ENCODE assay signal across 11 cellular contexts in the genomic region with DNA sequence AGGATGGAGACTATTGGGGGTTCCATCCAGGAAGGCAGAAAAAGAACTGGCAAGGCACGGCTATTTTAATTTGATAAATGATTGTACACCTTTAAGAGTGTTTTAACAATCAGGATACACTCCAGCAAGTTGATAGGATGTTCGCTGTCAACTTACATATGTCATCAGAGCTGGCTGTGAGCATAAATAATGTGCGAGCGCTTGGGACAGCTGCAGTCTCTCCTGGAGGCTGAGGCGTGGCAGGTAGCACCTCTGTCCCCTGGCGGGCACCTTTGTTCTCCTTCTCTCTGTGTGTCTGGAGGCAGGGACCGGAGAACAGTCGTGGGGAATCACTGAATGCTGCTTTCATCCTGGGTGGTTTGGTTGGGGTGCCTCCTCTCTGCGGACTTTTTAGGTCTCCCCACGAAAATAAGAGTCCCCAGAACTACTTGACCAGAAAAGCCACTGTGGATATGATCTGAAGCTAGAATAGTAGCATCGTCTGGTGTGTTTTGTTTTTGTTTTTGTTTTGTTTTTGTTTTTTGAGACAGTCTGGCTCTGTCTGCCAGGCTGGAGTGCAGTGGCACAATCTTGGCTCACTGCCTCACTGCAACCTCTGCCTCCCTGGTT. TPM values are rescaled to one million over a fixed set of nuclear protein-coding genes. Genes with fewer than 3 reads are reported as not detected.
DNase-seq lines count a peak whose midpoint lies in the region; ATAC-seq, FAIRE-seq and TF ChIP-seq lines count a peak whose summit lies in the region.
"Had no signal": no experiment of that assay in that cellular context is flagged by ENCODE, and none has a peak within 500 bp of the region (broad histone marks: within the 10 kb centered on the region; RNA-seq: fewer than 3 reads in every experiment).

No MANE protein-coding gene starts in this region.

- 50% methylated on average over 11 of the region's 11 CpGs for WGBS in K562 (ENCODE audit: insufficient coverage, low coverage, missing lambda C conversion rate)
- WGBS in transverse colon (ENCODE audit: low coverage in 1 of 2), 2 donors = 13 to 31% methylated on average over 4 to 10 of the region's 11 CpGs
- WGBS in lower leg skin, 2 donors = 31% methylated on average over 11 of the region's 11 CpGs

- ATAC-seq in K562 (no peak), lower lobe of right lung (no peak)

- no peak overlapping the region for H3K4me3 ChIP-seq in K562
- peak overlapping the region; percentile 28 for H3K4me3 ChIP-seq in lower lobe of right lung
- no peak overlapping the region for H3K4me3 ChIP-seq in transverse colon
- H3K4me3 ChIP-seq in lower leg skin (ENCODE audit: low read depth, poor library complexity, severe bottlenecking) = no peak overlapping the region

- POLR2A ChIA-PET in K562 (lab: Yijun Ruan, JAX) = interaction anchor here (0.6 to 3.2 kb wide), 10 partner anchors 10 to 1149 kb away, joined by 3 to 18 read pairs (median 4); a partner anchor contains a TSS

- CTCF ChIA-PET in K562 (lab: Yijun Ruan, JAX; ENCODE audit: low intra/inter-chr PET ratio) = no interaction called here

- peak overlapping the region in 1 of 2 experiments; percentile 82; a peak in 2 of 4 replicates for H3K9ac ChIP-seq in K562 (ENCODE audit: insufficient read depth in 1 of 2, low read depth in 2 of 2, low read length in 2 of 2)

- no peak for FAIRE-seq in K562 (lab: Jason Lieb, UNC)
- FAIRE-seq: bronchial epithelial cell had no signal

- in situ Hi-C loops in K562 (cut with MboI) = no loop called here
- in situ Hi-C loops in transverse colon (cut with MboI; ENCODE audit: low pct_ligation_motif_present in 1 of 4, low pct_unique_long_range_greater_than_20kb in 1 of 4, low sequenced_read_pairs in 3 of 4) = no loop called here

- peaks cover 2% of the 10 kb centered on the region for H3K9me1 ChIP-seq in K562 (ENCODE audit: control insufficient read depth, insufficient read depth, low read length)

- 0 out of 2 replicates have a peak, but pooled peaks cover 3% of the 10 kb centered on the region for H4K20me1 ChIP-seq in K562 (replicated peaks; ENCODE audit: control insufficient read depth, insufficient read depth, low read length)

- DNase-seq in NCI-H2171 treated with DMSO at 0.1 percent for 48 hours (lab: John Stamatoyannopoulos, UW) (peak; percentile 36), NCI-H2171 (lab: John Stamatoyannopoulos, UW) (no peak), K562 (ENCODE audit: extremely low read depth in 1 of 4, low spot score in 3 of 4) (no peak), lower lobe of right lung (no peak), transverse colon (peak; percentile 59), NCI-H774 (lab: John Stamatoyannopoulos, UW) (no peak), NCI-H1930 (lab: John Stamatoyannopoulos, UW) (no peak), lower leg skin (ENCODE audit: low spot score in 2 of 2) (no peak)
- DNase-seq: NCI-H1092, T-helper 1 cell had no signal

- TF ChIP-seq EP300 in K562 (IDR thresholded peaks at IDR 0.05; ENCODE audit: low read length) (no peak), transverse colon (IDR thresholded peaks at IDR 0.05; ENCODE audit: low read depth) (no peak)

- H3K36me3 ChIP-seq in K562 (ENCODE audit: control insufficient read depth, insufficient read depth, low read length) = peaks cover 29% of the 10 kb centered on the region; the same call in 2 of the 3 replicates
- H3K36me3 ChIP-seq in lower lobe of right lung = no peaks in the 10 kb centered on the region
- no peaks in the 10 kb centered on the region for H3K36me3 ChIP-seq in transverse colon

- TF ChIP-seq CTCF in K562 (IDR thresholded peaks at IDR 0.05 in 2 of 3, conservative IDR thresholded peaks at IDR 0.05 in 1 of 3; ENCODE audit: insufficient read depth in 2 of 3, low read depth in 1 of 3, low read length in 3 of 3) (no peak), lower lobe of right lung (IDR thresholded peaks at IDR 0.05) (no peak), transverse colon (IDR thresholded peaks at IDR 0.05) (peak in 3 of 5 experiments; percentile 7 to 32 (median 29)), lower leg skin (IDR thresholded peaks at IDR 0.05) (no peak)

- H3K27me3 ChIP-seq in K562 (ENCODE audit: control insufficient read depth in 2 of 2, insufficient read depth in 2 of 2, low read length in 2 of 2) = no peaks in the 10 kb centered on the region
- no peaks in the 10 kb centered on the region for H3K27me3 ChIP-seq in lower lobe of right lung (ENCODE audit: low read depth)
- no peaks in the 10 kb centered on the region for H3K27me3 ChIP-seq in transverse colon

- BruUV-seq in K562 (replicated peaks; lab: Mats Ljungman, UMichigan) = no TSS peak

- H3K9me3 ChIP-seq in K562 (replicated peaks; ENCODE audit: control insufficient read depth, insufficient read depth, low read depth, low read length) (no peaks in the 10 kb centered on the region), lower lobe of right lung (no peaks in the 10 kb centered on the region), transverse colon (no peaks in the 10 kb centered on the region)

- no peak for TF ChIP-seq POLR2A in K562 (conservative IDR thresholded peaks at IDR 0.05)
- TF ChIP-seq POLR2A in transverse colon (IDR thresholded peaks at IDR 0.05) = peak; percentile 59
- TF ChIP-seq POLR2A in lower leg skin (IDR thresholded peaks at IDR 0.05) = no peak

- H3K27ac ChIP-seq in K562 (ENCODE audit: extremely low read depth, low read depth, low read length) (no peak overlapping the region), lower lobe of right lung (peak overlapping the region; percentile 98), transverse colon (peak overlapping the region; percentile 95 to 99 (median 98))

- intact Hi-C loops in K562 (cut with micrococcal nuclease) = loop anchor here (5.0 kb wide), 1 partner anchor 78 kb away; no protein-coding TSS in a partner anchor
- intact Hi-C loops in lower lobe of right lung (cut with DNase I) = no loop called here
- intact Hi-C loops in transverse colon (cut with DNase I; ENCODE audit: low total_unique reads) = loop anchor here (5.0 kb wide), 1 partner anchor 1053 kb away; a partner anchor contains a TSS
- intact Hi-C loops in lower leg skin (cut with DNase I; ENCODE audit: low total_unique reads) = no loop called here

- no peak for TF ChIP-seq RAD21 in K562 (CRISPR knock-in tag; conservative IDR thresholded peaks at IDR 0.05 in 1 of 2, IDR thresholded peaks at IDR 0.05 in 1 of 2)

- peaks cover 43% of the 10 kb centered on the region for H3K79me2 ChIP-seq in K562 (ENCODE audit: control insufficient read depth, insufficient read depth, low read length)

- H3K4me1 ChIP-seq in K562 (replicated peaks in 1 of 2; ENCODE audit: control insufficient read depth in 2 of 2, insufficient read depth in 2 of 2, low read length in 2 of 2) = peaks cover 28 to 81% of the 10 kb centered on the region in 2 experiments
- peaks cover 70% of the 10 kb centered on the region for H3K4me1 ChIP-seq in lower lobe of right lung
- peaks cover 27 to 68% (median 53%) of the 10 kb centered on the region in 4 donors for H3K4me1 ChIP-seq in transverse colon

- H3K4me2 ChIP-seq in K562 (ENCODE audit: insufficient read depth, low read length) = no peak overlapping the region

- H2AFZ ChIP-seq in K562 (ENCODE audit: low read depth, low read length) = no peak overlapping the region

TF ChIP-seq in K562, 482 proteins besides CTCF, POLR2A, EP300 and RAD21 (continues in another document):
- TF ChIP-seq, protein P1, sequence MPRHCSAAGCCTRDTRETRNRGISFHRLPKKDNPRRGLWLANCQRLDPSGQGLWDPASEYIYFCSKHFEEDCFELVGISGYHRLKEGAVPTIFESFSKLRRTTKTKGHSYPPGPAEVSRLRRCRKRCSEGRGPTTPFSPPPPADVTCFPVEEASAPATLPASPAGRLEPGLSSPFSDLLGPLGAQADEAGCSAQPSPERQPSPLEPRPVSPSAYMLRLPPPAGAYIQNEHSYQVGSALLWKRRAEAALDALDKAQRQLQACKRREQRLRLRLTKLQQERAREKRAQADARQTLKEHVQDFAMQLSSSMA (CRISPR knock-in tag; IDR thresholded peaks at IDR 0.05) = no peak
- TF ChIP-seq, protein P2, sequence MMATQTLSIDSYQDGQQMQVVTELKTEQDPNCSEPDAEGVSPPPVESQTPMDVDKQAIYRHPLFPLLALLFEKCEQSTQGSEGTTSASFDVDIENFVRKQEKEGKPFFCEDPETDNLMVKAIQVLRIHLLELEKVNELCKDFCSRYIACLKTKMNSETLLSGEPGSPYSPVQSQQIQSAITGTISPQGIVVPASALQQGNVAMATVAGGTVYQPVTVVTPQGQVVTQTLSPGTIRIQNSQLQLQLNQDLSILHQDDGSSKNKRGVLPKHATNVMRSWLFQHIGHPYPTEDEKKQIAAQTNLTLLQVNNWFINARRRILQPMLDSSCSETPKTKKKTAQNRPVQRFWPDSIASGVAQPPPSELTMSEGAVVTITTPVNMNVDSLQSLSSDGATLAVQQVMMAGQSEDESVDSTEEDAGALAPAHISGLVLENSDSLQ (IDR thresholded peaks at IDR 0.05) = peak; percentile 9; the same call in 1 of the 2 replicates
- TF ChIP-seq MYNN (IDR thresholded peaks at IDR 0.05) = peak; percentile 98
- peak; percentile 76; the same call in 1 of the 2 replicates for TF ChIP-seq MYNN (CRISPR knock-in tag; IDR thresholded peaks at IDR 0.05)
- no peak for TF ChIP-seq ZNF184 (CRISPR knock-in tag; IDR thresholded peaks at IDR 0.05)
- TF ChIP-seq MEIS2 (IDR thresholded peaks at IDR 0.05; ENCODE audit: partially characterized antibody) = peak; percentile 68
- TF ChIP-seq KHSRP (IDR thresholded peaks at IDR 0.05) = no peak
- no peak for TF ChIP-seq RFX5 (IDR thresholded peaks at IDR 0.05; ENCODE audit: low read depth, low read length)

RNA-seq across cellular contexts. Expression of a gene that starts 9.4 kb away (rescaled TPM):
- total RNA-seq in K562 (2011; cell fraction: chromatin; rRNA removed; ENCODE audit: low replicate concordance) = 32.5 and 87.9 TPM in 2 replicates
- 48.6 and 57.5 TPM in 2 replicates for total RNA-seq in K562 (2011; cell fraction: nucleolus; rRNA removed)
- 39.0 and 40.6 TPM in 2 replicates for total RNA-seq in K562 (2011; cell fraction: nucleoplasm; rRNA removed)
- total RNA-seq in K562 (2014; rRNA removed) (11.1 and 13.9 TPM in 2 replicates), K562 (2014; rRNA removed; fragmentation: Illumina TruSeq; extraction: Trizol) (2.1 and 2.6 TPM in 2 replicates), K562 (2015; rRNA removed; fragmentation: Illumina TruSeq; extraction: Trizol) (5.0 and 6.5 TPM in 2 replicates), K562 (2021) (20.8 and 26.9 TPM in 2 replicates), lower lobe of right lung (19.9 TPM), transverse colon (100 to 1,000 TPM in 1 of 4 donors, 10 to 100 TPM in 2, 1 to 10 TPM in 1; 8.7 to 133 (median 12.4) TPM), lower leg skin (10 to 100 TPM in 2 of 4 donors, 1 to 10 TPM in 2; 4.1 to 14.2 (median 10.0) TPM)
- polyA plus RNA-seq in K562 (2011; rRNA removed) (4.4 and 11.8 TPM in 2 replicates), K562 (2014; fragmentation: Illumina TruSeq; extraction: Trizol) (5.5 and 6.8 TPM in 2 replicates), K562 (2014; fragmentation: Nextera tagmentation; extraction: Ambion mirVana) (under 1 TPM; 0.14 to 0.24 TPM), K562 (2014; rRNA removed) (17.2 and 23.3 TPM in 2 replicates)
- 8.6 and 8.8 TPM in 2 replicates for polyA plus RNA-seq in K562 (2011; cell fraction: cytosol; rRNA removed)
- polyA plus RNA-seq in K562 (2011; cell fraction: nucleus; rRNA removed) = 112 and 139 TPM in 2 replicates
- 14.4 and 22.5 TPM in 2 replicates for polyA plus RNA-seq in K562 (2012)
- 0.72 and 2.7 TPM in 2 replicates for polyA minus RNA-seq in K562 (2011; rRNA and poly(A)+ RNA removed)
- 6.8 and 8.7 TPM in 2 replicates for polyA minus RNA-seq in K562 (2011; cell fraction: cytosol; rRNA and poly(A)+ RNA removed)
- 12.7 and 15.3 TPM in 2 replicates for polyA minus RNA-seq in K562 (2011; cell fraction: nucleus; rRNA and poly(A)+ RNA removed)

Comparison
In these comparisons a context has a peak if more than half of its experiments do, and no peak if none do; other contexts are left out.
1. DNase-seq: peak in NCI-H2171 treated with DMSO at 0.1 percent for 48 hours (single experiment) and transverse colon (single experiment); none in NCI-H2171 (single experiment), K562 (0 of 4), lower lobe of right lung (single experiment), NCI-H774 (single experiment), NCI-H1930 (0 of 2) and lower leg skin (0 of 2).
2. CTCF ChIP-seq: peak in transverse colon (3 of 5); none in K562 (0 of 3), lower lobe of right lung (single experiment) and lower leg skin (0 of 3).
3. intact Hi-C loops: an anchor here in K562 (5.0 kb wide) and transverse colon (5.0 kb wide); none called in lower lobe of right lung and lower leg skin.